In genomic region chr11:114159802-114160588, GRCh38 we compare ENCODE assay signal across 8 cellular contexts.
A peak's percentile ranks its signal among the peaks of the same experiment; 100 is the strongest.
DNase-seq lines count a peak whose midpoint lies in the region; ATAC-seq, FAIRE-seq and TF ChIP-seq lines count a peak whose summit lies in the region.

No MANE protein-coding gene starts in this region.

- 24% methylated on average over 14 of the region's 18 CpGs for WGBS in HepG2 (ENCODE audit: low lambda C conversion rate)

- H3K27ac ChIP-seq in colonic mucosa (peak overlapping the region; percentile 64), HepG2 (ENCODE audit: extremely low read length, insufficient read depth, low read length) (no peak overlapping the region)

- H3K4me2 ChIP-seq in HepG2 (ENCODE audit: low read depth, low read length): peak overlapping the region; percentile 50

- in situ Hi-C loops in HepG2 (cut with HindIII; ENCODE audit: extremely low pct_ligation_motif_present, low pct_unique_long_range_greater_than_20kb): no loop called here

- ATAC-seq in HG03432 (IDR thresholded peaks at IDR 0.05; ENCODE audit: unreplicated experiment): peak; percentile 59
- ATAC-seq in HepG2: peak; percentile 83
- ATAC-seq in HG02610 (IDR thresholded peaks at IDR 0.05; ENCODE audit: unreplicated experiment): no peak

- H3K36me3 ChIP-seq in colonic mucosa (no peaks in the 10 kb centered on the region), HepG2 (replicated peaks in 1 of 2; ENCODE audit: control insufficient read depth in 1 of 2, insufficient read depth in 2 of 2, low read length in 2 of 2) (no peaks in the 10 kb centered on the region)

- peak; percentile 75 for FAIRE-seq in HepG2 (lab: Jason Lieb, UNC)

- H2AFZ ChIP-seq in HepG2 (ENCODE audit: low read length): no peak overlapping the region

- H3K4me3 ChIP-seq in colonic mucosa (no peak overlapping the region), HepG2 (replicated peaks in 1 of 3; ENCODE audit: insufficient read depth in 1 of 3, low read depth in 2 of 3, low read length in 3 of 3) (peak overlapping the region in 1 of 3 experiments; percentile 25; a peak in 1 of 6 replicates)

- TF ChIP-seq EP300 in HepG2 (IDR thresholded peaks at IDR 0.05; ENCODE audit: low read depth in 2 of 2, low read length in 2 of 2) (peak in 1 of 2 experiments; percentile 62; a peak in 2 of 4 replicates), HepG2 (CRISPR knock-in tag; IDR thresholded peaks at IDR 0.05; ENCODE audit: borderline replicate concordance) (no peak)

- H3K27me3 ChIP-seq in colonic mucosa (no peaks in the 10 kb centered on the region), HepG2 (ENCODE audit: control insufficient read depth in 1 of 2, insufficient read depth in 2 of 2, low read length in 2 of 2) (peaks cover 0 to 4% of the 10 kb centered on the region in 2 experiments; a peak in 2 of 5 replicates)

- no peaks in the 10 kb centered on the region for H3K9me3 ChIP-seq in colonic mucosa
- H3K9me3 ChIP-seq in HepG2 (ENCODE audit: low read length): no peaks in the 10 kb centered on the region

- no TSS peak for BruUV-seq in HepG2 (replicated peaks; lab: Mats Ljungman, UMichigan)

- H4K20me1 ChIP-seq in HepG2 (ENCODE audit: insufficient read depth, low read length): no peaks in the 10 kb centered on the region

- no peaks in the 10 kb centered on the region for H3K79me2 ChIP-seq in HepG2 (ENCODE audit: insufficient read depth, low read length)

- TF ChIP-seq POLR2A in HepG2 (IDR thresholded peaks at IDR 0.05; ENCODE audit: insufficient read depth in 1 of 2, low read depth in 2 of 2, low read length in 2 of 2): no peak

- POLR2A ChIA-PET in HepG2 (lab: Yijun Ruan, JAX): no interaction called here

- no peak for TF ChIP-seq CTCF in colonic mucosa (IDR thresholded peaks at IDR 0.05)
- no peak for TF ChIP-seq CTCF in HepG2 (CRISPR knock-in tag; IDR thresholded peaks at IDR 0.05)

- H3K9ac ChIP-seq in colonic mucosa (ENCODE audit: low read depth in 2 of 2, low read length in 2 of 2): peak overlapping the region; percentile 41 to 67
- H3K9ac ChIP-seq in HepG2 (ENCODE audit: insufficient read depth, low read depth, low read length): no peak overlapping the region

- DNase-seq in GF-D8 (lab: John Stamatoyannopoulos, UW): peak; percentile 93
- peak; percentile 95 for DNase-seq in NCI-H510A treated with DMSO at 0.1 percent for 48 hours (lab: John Stamatoyannopoulos, UW)
- peak; percentile 80 to 83 for DNase-seq in activated CD4-positive, alpha-beta T cell treated with anti-CD3 and anti-CD28 coated beads, Interleukin-2, amount 50 U/mL, for 24 hours (ENCODE audit: low read depth in 1 of 2, low spot score in 1 of 2)
- DNase-seq in colonic mucosa: peak; percentile 100
- DNase-seq in HepG2 (ENCODE audit: low spot score): peak; percentile 80
- DNase-seq in stimulated activated CD4-positive, alpha-beta T cell treated with anti-CD3 and anti-CD28 coated beads, Interleukin-2, amount 100 ng/mL, for 4 hours (ENCODE audit: low read depth): peak; percentile 85

- TF ChIP-seq RAD21 in HepG2 (CRISPR knock-in tag; IDR thresholded peaks at IDR 0.05): no peak

- CTCF ChIA-PET in HepG2 (lab: Yijun Ruan, JAX; ENCODE audit: low intra/inter-chr PET ratio, low total read pairs): no interaction called here

- intact Hi-C loops in colonic mucosa (cut with DNase I): no loop called here
- intact Hi-C loops in HepG2 (cut with micrococcal nuclease; ENCODE audit: unreplicated experiment): no loop called here

- peaks cover 35% of the 10 kb centered on the region for H3K4me1 ChIP-seq in colonic mucosa
- peaks cover 15% of the 10 kb centered on the region for H3K4me1 ChIP-seq in HepG2 (ENCODE audit: insufficient read depth, low read length)

TF ChIP-seq in HepG2, 621 proteins besides CTCF, POLR2A, EP300 and RAD21 (continues in another document):
- TF ChIP-seq SMAD3 (CRISPR knock-in tag; IDR thresholded peaks at IDR 0.05) (no peak), ZNF350 (CRISPR knock-in tag; IDR thresholded peaks at IDR 0.05; ENCODE audit: borderline replicate concordance, low read depth) (0 out of 2 replicates have a peak, but pooled peaks have one; percentile 45), ZBTB2 (CRISPR knock-in tag; IDR thresholded peaks at IDR 0.05; ENCODE audit: low read depth) (no peak), ZMYM2 (CRISPR knock-in tag; IDR thresholded peaks at IDR 0.05) (no peak), ZNF276 (CRISPR knock-in tag; IDR thresholded peaks at IDR 0.05; ENCODE audit: low read depth) (0 out of 2 replicates have a peak, but pooled peaks have one; percentile 43), DMTF1 (CRISPR knock-in tag; IDR thresholded peaks at IDR 0.05) (no peak), ZNF891 (CRISPR knock-in tag; IDR thresholded peaks at IDR 0.05) (no peak), GATAD2A (CRISPR knock-in tag; IDR thresholded peaks at IDR 0.05) (peak; percentile 59), CBFB (CRISPR knock-in tag; IDR thresholded peaks at IDR 0.05) (no peak), ZNF501 (CRISPR knock-in tag; IDR thresholded peaks at IDR 0.05) (peak; percentile 45; the same call in 1 of the 2 replicates), NFKBIZ (CRISPR knock-in tag; IDR thresholded peaks at IDR 0.05) (no peak), CBX2 (IDR thresholded peaks at IDR 0.05; ENCODE audit: low read depth, low read length) (no peak), CBX2 (CRISPR knock-in tag; IDR thresholded peaks at IDR 0.05; ENCODE audit: low read depth) (no peak), HDAC2 (CRISPR knock-in tag; IDR thresholded peaks at IDR 0.05) (peak; percentile 37; the same call in 1 of the 2 replicates), ZNF549 (CRISPR knock-in tag; IDR thresholded peaks at IDR 0.05) (no peak), KDM2A (CRISPR knock-in tag; IDR thresholded peaks at IDR 0.05; ENCODE audit: borderline replicate concordance, low read depth) (peak; percentile 44; the same call in 1 of the 2 replicates), SOX6 (IDR thresholded peaks at IDR 0.05) (no peak), SOX6 (CRISPR knock-in tag; IDR thresholded peaks at IDR 0.05) (peak; percentile 61; the same call in 1 of the 2 replicates), ZBTB46 (CRISPR knock-in tag; IDR thresholded peaks at IDR 0.05; ENCODE audit: borderline replicate concordance) (no peak), MBD4 (IDR thresholded peaks at IDR 0.05; ENCODE audit: borderline replicate concordance, low read length) (no peak), MIER3 (CRISPR knock-in tag; IDR thresholded peaks at IDR 0.05; ENCODE audit: borderline replicate concordance) (peak; percentile 79; the same call in 1 of the 2 replicates), ZNF558 (CRISPR knock-in tag; IDR thresholded peaks at IDR 0.05; ENCODE audit: borderline replicate concordance) (no peak)
